ENCODE assay signal across 10 cellular contexts in the genomic region with DNA sequence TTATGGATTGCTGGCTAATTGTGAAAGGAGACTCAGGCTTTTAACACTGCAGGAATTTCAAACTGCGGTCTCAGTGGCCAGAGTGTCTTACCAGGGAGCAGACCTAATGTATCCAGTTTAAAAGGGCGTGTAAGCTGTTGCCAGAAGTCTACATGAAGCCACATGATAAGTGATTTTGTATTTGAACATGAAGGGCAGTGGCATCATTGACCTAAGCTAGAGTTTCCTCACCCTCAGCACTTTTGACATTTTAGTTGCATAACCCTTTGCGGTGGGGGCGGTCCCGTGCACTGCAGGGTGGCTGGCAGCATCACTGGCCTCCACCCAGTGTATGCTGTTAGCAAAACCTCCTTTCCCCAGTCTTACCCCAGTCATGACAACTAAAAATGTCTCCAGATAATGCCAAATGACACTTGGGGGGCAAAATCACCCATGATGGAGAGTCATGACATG. TPM values are rescaled to one million over a fixed set of nuclear protein-coding genes. Genes with fewer than 3 reads are reported as not detected.
DNase-seq lines count a peak whose midpoint lies in the region; ATAC-seq and TF ChIP-seq lines count a peak whose summit lies in the region.
"Had no signal": no experiment of that assay in that cellular context is flagged by ENCODE, and none has a peak within 500 bp of the region (broad histone marks: within the 10 kb centered on the region; RNA-seq: fewer than 3 reads in every experiment).

No MANE protein-coding gene starts in this region.

- DNase-seq in GM12865 (ENCODE audit: low read depth) (peak; percentile 81), NOMO-1 treated with dmso at 0.1 percent for 144 hours (lab: John Stamatoyannopoulos, UW; ENCODE audit: unreplicated experiment) (peak; percentile 72), ascending aorta (ENCODE audit: low spot score in 2 of 2) (peak; percentile 34 to 83), osteoblast (ENCODE audit: insufficient read length, low spot score, missing footprints) (peak; percentile 26), NCI-H1930 (lab: John Stamatoyannopoulos, UW) (no peak), SW 1271 (lab: John Stamatoyannopoulos, UW) (no peak), NCI-H2081 (lab: John Stamatoyannopoulos, UW) (no peak)

- no peaks in the 10 kb centered on the region for H3K9me3 ChIP-seq in ascending aorta
- H3K9me3 ChIP-seq in osteoblast (ENCODE audit: low read depth, low read length): no peaks in the 10 kb centered on the region

- H4K20me1 ChIP-seq in osteoblast (ENCODE audit: insufficient read depth, low read length): no peaks in the 10 kb centered on the region

- H3K36me3 ChIP-seq in ascending aorta (peaks cover 0 to 4% of the 10 kb centered on the region in 2 donors), osteoblast (ENCODE audit: insufficient read depth, low read length) (no peaks in the 10 kb centered on the region)
- H3K36me3 ChIP-seq: cardiac muscle cell had no signal

- H2AFZ ChIP-seq in osteoblast (ENCODE audit: low read length): no peak overlapping the region

- no peak overlapping the region for H3K4me2 ChIP-seq in osteoblast (ENCODE audit: insufficient read depth, low read length)

- TF ChIP-seq CTCF in GM12865 (IDR thresholded peaks at IDR 0.05; ENCODE audit: insufficient read depth, low read depth, low read length, missing control alignments) (no peak), ascending aorta (IDR thresholded peaks at IDR 0.05) (no peak), osteoblast (IDR thresholded peaks at IDR 0.05; ENCODE audit: extremely low read depth, low read depth, low read length) (no peak)

- H3K4me1 ChIP-seq in ascending aorta: peaks cover 5 to 18% of the 10 kb centered on the region in 2 donors
- peaks cover 30% of the 10 kb centered on the region for H3K4me1 ChIP-seq in osteoblast (ENCODE audit: insufficient read depth, low read length)

- H3K4me3 ChIP-seq in GM12865 (ENCODE audit: low read depth, low read length) (peak overlapping the region; percentile 19), ascending aorta (no peak overlapping the region), osteoblast (ENCODE audit: insufficient read depth, low read length) (no peak overlapping the region)
- H3K4me3 ChIP-seq: cardiac muscle cell had no signal

- intact Hi-C loops in ascending aorta (cut with DNase I): loop anchor here (5.0 kb wide), 1 partner anchor 215 kb away; no protein-coding TSS in a partner anchor

- H3K27me3 ChIP-seq in ascending aorta (no peaks in the 10 kb centered on the region), osteoblast (ENCODE audit: insufficient read depth, low read length) (no peaks in the 10 kb centered on the region)
- H3K27me3 ChIP-seq: cardiac muscle cell had no signal

- ATAC-seq in GM21825 (IDR thresholded peaks at IDR 0.05; ENCODE audit: unreplicated experiment): peak; percentile 66

- H3K27ac ChIP-seq in ascending aorta (peak overlapping the region; percentile 59 to 62), osteoblast (ENCODE audit: low read depth, low read length) (peak overlapping the region; percentile 71)
- H3K27ac ChIP-seq: cardiac muscle cell had no signal

- no peaks in the 10 kb centered on the region for H3K79me2 ChIP-seq in osteoblast (ENCODE audit: insufficient read depth, low read length)

RNA-seq across cellular contexts. Expression of gene GPR18, which starts 23.7 kb away (rescaled TPM):
- total RNA-seq in ascending aorta: not detected
- under 0.01 TPM in 1 of 2 replicates, not detected in the other for total RNA-seq in osteoblast
- total RNA-seq: cardiac muscle cell, H1 had no signal

RNA-seq across cellular contexts. Expression of gene GPR183, which starts 25.4 kb away (rescaled TPM):
- total RNA-seq in ascending aorta: 1.1 TPM
- total RNA-seq in osteoblast: 0.29 and 0.36 TPM in 2 replicates
- total RNA-seq: H1 had no signal

Comparison
In these comparisons a context has a peak if more than half of its experiments do, and no peak if none do; other contexts are left out.
1. DNase-seq: peak in GM12865 (single experiment), NOMO-1 treated with dmso at 0.1 percent for 144 hours (single experiment), ascending aorta (2 of 2) and osteoblast (single experiment); none in NCI-H1930 (0 of 2), SW 1271 (0 of 2) and NCI-H2081 (0 of 2).